11 cellular contexts compared by ENCODE assay signal in the genomic region with DNA sequence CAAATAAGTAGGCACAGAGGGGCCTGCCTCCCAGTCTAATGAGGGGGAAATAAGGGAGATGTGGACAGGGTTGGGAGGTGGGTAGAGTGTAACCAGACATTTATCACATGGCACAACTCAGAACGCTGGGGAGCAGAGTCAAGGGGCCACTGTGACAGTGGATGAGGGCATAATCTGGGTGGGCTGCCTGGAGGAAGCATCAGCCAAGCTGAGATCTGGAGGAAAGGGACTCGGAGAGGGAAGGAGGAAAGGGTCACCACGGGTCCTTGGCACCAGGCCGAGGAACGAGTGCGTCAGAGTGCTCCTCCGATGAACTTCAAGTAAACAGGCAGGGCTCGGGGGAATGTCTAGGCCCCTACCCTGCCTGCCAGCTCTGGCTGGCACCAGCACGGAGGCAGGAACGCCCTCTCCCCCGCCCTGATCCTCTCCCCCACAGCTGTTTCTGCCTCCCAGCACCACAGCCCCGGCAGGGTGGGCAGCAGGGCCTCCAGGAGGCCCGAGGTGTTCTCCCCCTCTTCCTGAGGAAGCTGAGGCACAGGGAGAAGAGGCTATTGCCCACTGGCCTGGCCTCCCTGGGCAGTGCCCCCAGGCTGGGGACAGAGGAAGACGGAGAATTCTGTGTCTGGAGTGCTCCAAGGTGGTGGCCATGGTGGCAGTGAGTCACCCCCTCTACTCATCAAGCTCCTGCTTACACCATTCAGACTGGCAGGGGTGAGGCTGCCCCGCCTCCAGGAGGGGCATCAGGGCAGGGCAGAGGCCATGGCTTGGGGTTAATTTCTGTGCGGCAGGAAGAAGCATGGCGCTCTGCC. TPM values are rescaled to one million over a fixed set of nuclear protein-coding genes. Genes with fewer than 3 reads are reported as not detected.
DNase-seq lines count a peak whose midpoint lies in the region; ATAC-seq, FAIRE-seq and TF ChIP-seq lines count a peak whose summit lies in the region.
"Had no signal": no experiment of that assay in that cellular context is flagged by ENCODE, and none has a peak within 500 bp of the region (broad histone marks: within the 10 kb centered on the region; RNA-seq: fewer than 3 reads in every experiment).

No MANE protein-coding gene starts in this region.

- no peaks in the 10 kb centered on the region for H3K36me3 ChIP-seq in kidney (ENCODE audit: control insufficient read depth in 1 of 2, insufficient read depth in 2 of 2, low read length in 2 of 2)
- no peaks in the 10 kb centered on the region for H3K36me3 ChIP-seq in upper lobe of right lung
- H3K36me3 ChIP-seq: WERI-Rb-1 had no signal

- H3K27ac ChIP-seq in kidney (ENCODE audit: low read depth in 2 of 2, low read length in 2 of 2) (peak overlapping the region; percentile 58 to 87), upper lobe of right lung (peak overlapping the region; percentile 91)
- H3K27ac ChIP-seq: C4-2B, WERI-Rb-1 had no signal

- POLR2A ChIA-PET in activated CD4-positive, alpha-beta T cell treated with anti-CD3 and anti-CD28 coated beads for 36 hours (lab: Charles Lee) = interaction anchor here (0.6 kb wide), 1 partner anchor 13 kb away, joined by 3 read pairs; no protein-coding TSS in a partner anchor

- H3K4me1 Mint-ChIP-seq in activated CD4-positive, alpha-beta T cell treated with anti-CD3 and anti-CD28 coated beads for 36 hours = no peaks in the 10 kb centered on the region
- no peaks in the 10 kb centered on the region for H3K4me1 Mint-ChIP-seq in activated T-helper 17 cell treated with anti-CD3 and anti-CD28 coated beads, Interleukin-2, amount 50 U/mL, for 72 hours

- H3K36me3 Mint-ChIP-seq in activated CD4-positive, alpha-beta T cell treated with anti-CD3 and anti-CD28 coated beads for 36 hours (ENCODE audit: low read depth) = no peaks in the 10 kb centered on the region
- H3K36me3 Mint-ChIP-seq in activated T-helper 17 cell treated with anti-CD3 and anti-CD28 coated beads, Interleukin-2, amount 50 U/mL, for 72 hours (ENCODE audit: low read depth) = no peaks in the 10 kb centered on the region

- no peak overlapping the region for H3K4me3 Mint-ChIP-seq in activated CD4-positive, alpha-beta T cell treated with anti-CD3 and anti-CD28 coated beads for 36 hours
- no peak overlapping the region for H3K4me3 Mint-ChIP-seq in activated T-helper 17 cell treated with anti-CD3 and anti-CD28 coated beads, Interleukin-2, amount 50 U/mL, for 72 hours
- H3K4me3 Mint-ChIP-seq: stimulated activated naive CD8-positive, alpha-beta T cell treated with anti-CD3 and anti-CD28 coated beads, Interleukin-15, Interleukin-2, amounts not matched to agents 100 ng/mL and 50 ng/mL, for 24 hours had no signal

- H3K27ac Mint-ChIP-seq in activated CD4-positive, alpha-beta T cell treated with anti-CD3 and anti-CD28 coated beads for 36 hours = no peak overlapping the region
- H3K27ac Mint-ChIP-seq in activated T-helper 17 cell treated with anti-CD3 and anti-CD28 coated beads, Interleukin-2, amount 50 U/mL, for 72 hours = no peak overlapping the region
- H3K27ac Mint-ChIP-seq: stimulated activated naive CD8-positive, alpha-beta T cell treated with anti-CD3 and anti-CD28 coated beads, Interleukin-15, Interleukin-2, amounts not matched to agents 100 ng/mL and 50 ng/mL, for 24 hours had no signal

- H3K9me3 Mint-ChIP-seq in activated CD4-positive, alpha-beta T cell treated with anti-CD3 and anti-CD28 coated beads for 36 hours (ENCODE audit: low read depth) = no peaks in the 10 kb centered on the region
- H3K9me3 Mint-ChIP-seq in activated T-helper 17 cell treated with anti-CD3 and anti-CD28 coated beads, Interleukin-2, amount 50 U/mL, for 72 hours = no peaks in the 10 kb centered on the region
- H3K9me3 Mint-ChIP-seq: stimulated activated naive CD8-positive, alpha-beta T cell treated with anti-CD3 and anti-CD28 coated beads, Interleukin-15, Interleukin-2, amounts not matched to agents 100 ng/mL and 50 ng/mL, for 24 hours had no signal

- intact Hi-C loops in activated CD4-positive, alpha-beta T cell treated with anti-CD3 and anti-CD28 coated beads for 36 hours (cut with DNase I, micrococcal nuclease) = no loop called here
- intact Hi-C loops in kidney (cut with DNase I) (no loop called here), upper lobe of right lung (cut with DNase I) (no loop called here)

- H3K9me3 ChIP-seq in kidney (ENCODE audit: control insufficient read depth in 1 of 2, low read length in 2 of 2) = no peaks in the 10 kb centered on the region
- no peaks in the 10 kb centered on the region for H3K9me3 ChIP-seq in upper lobe of right lung

- TF ChIP-seq CTCF in kidney (IDR thresholded peaks at IDR 0.05; ENCODE audit: borderline replicate concordance, extremely low read depth, insufficient read depth) (no peak), upper lobe of right lung (IDR thresholded peaks at IDR 0.05) (no peak)

- H3K4me1 ChIP-seq in kidney (ENCODE audit: control insufficient read depth in 1 of 2, insufficient read depth in 1 of 2, low read depth in 1 of 2, low read length in 2 of 2) (peaks cover 18 to 38% of the 10 kb centered on the region in 2 donors), upper lobe of right lung (peaks cover 54% of the 10 kb centered on the region)

- no peak for FAIRE-seq in kidney (lab: Jason Lieb, UNC)

- H3K9ac ChIP-seq in kidney (ENCODE audit: low read length in 2 of 2) = peak overlapping the region in 1 of 2 donors; percentile 31

- no peak overlapping the region for H3K4me3 ChIP-seq in kidney (ENCODE audit: low read length in 2 of 2)
- H3K4me3 ChIP-seq in upper lobe of right lung = no peak overlapping the region

- no peaks in the 10 kb centered on the region for H3K27me3 Mint-ChIP-seq in activated CD4-positive, alpha-beta T cell treated with anti-CD3 and anti-CD28 coated beads for 36 hours
- no peaks in the 10 kb centered on the region for H3K27me3 Mint-ChIP-seq in activated T-helper 17 cell treated with anti-CD3 and anti-CD28 coated beads, Interleukin-2, amount 50 U/mL, for 72 hours
- H3K27me3 Mint-ChIP-seq: stimulated activated naive CD8-positive, alpha-beta T cell treated with anti-CD3 and anti-CD28 coated beads, Interleukin-15, Interleukin-2, amounts not matched to agents 100 ng/mL and 50 ng/mL, for 24 hours had no signal

- no peaks in the 10 kb centered on the region for H3K27me3 ChIP-seq in upper lobe of right lung

- peak; percentile 84 for ATAC-seq in activated CD4-positive, alpha-beta T cell treated with anti-CD3 and anti-CD28 coated beads for 36 hours
- ATAC-seq in activated T-helper 17 cell treated with anti-CD3 and anti-CD28 coated beads, Interleukin-2, amount 50 U/mL, for 72 hours (replicated peaks) = peak; percentile 50
- peak; percentile 50 for ATAC-seq in upper lobe of right lung
- ATAC-seq in GM21515 (IDR thresholded peaks at IDR 0.05; ENCODE audit: unreplicated experiment) = no peak
- ATAC-seq in HG03460 (IDR thresholded peaks at IDR 0.05; ENCODE audit: unreplicated experiment) = no peak

- peak; percentile 40 for DNase-seq in activated CD4-positive, alpha-beta T cell treated with anti-CD3 and anti-CD28 coated beads for 36 hours
- no peak for DNase-seq in activated CD4-positive, alpha-beta T cell treated with anti-CD3 and anti-CD28 coated beads for 1 hour
- DNase-seq in kidney (peak; percentile 94), upper lobe of right lung (peak; percentile 92), NCI-H1694 treated with DMSO at 0.1 percent for 48 hours (lab: John Stamatoyannopoulos, UW) (no peak)
- DNase-seq: WERI-Rb-1 had no signal

- CTCF ChIA-PET in activated CD4-positive, alpha-beta T cell treated with anti-CD3 and anti-CD28 coated beads for 36 hours (lab: Charles Lee) = no interaction called here

RNA-seq across cellular contexts. Expression of gene ALDH3B1, which starts 4.2 kb away (rescaled TPM):
- not detected for total RNA-seq in activated CD4-positive, alpha-beta T cell treated with anti-CD3 and anti-CD28 coated beads for 36 hours
- under 1 TPM in 1 of 2 donors, not detected in 1; 0.08 TPM for total RNA-seq in activated T-helper 17 cell treated with anti-CD3 and anti-CD28 coated beads, Interleukin-2, amount 50 U/mL, for 72 hours
- total RNA-seq in kidney = 42.7 TPM
- polyA plus RNA-seq in kidney (ENCODE audit: insufficient read depth, low read depth, low replicate concordance) = 20.9 TPM
- total RNA-seq in upper lobe of right lung = 95.9 TPM

RNA-seq across cellular contexts. Expression of gene UNC93B1, which starts 10.5 kb away (rescaled TPM):
- total RNA-seq in activated CD4-positive, alpha-beta T cell treated with anti-CD3 and anti-CD28 coated beads for 36 hours = 10 to 100 TPM; 16.3 to 16.7 TPM
- total RNA-seq in activated T-helper 17 cell treated with anti-CD3 and anti-CD28 coated beads, Interleukin-2, amount 50 U/mL, for 72 hours = 10 to 100 TPM; 13.1 to 14.8 TPM
- total RNA-seq in kidney (67.9 TPM), upper lobe of right lung (79.5 TPM)
- 21.3 TPM for polyA plus RNA-seq in kidney (ENCODE audit: insufficient read depth, low read depth, low replicate concordance)

RNA-seq across cellular contexts. Expression of gene NDUFS8, which starts 16.1 kb away (rescaled TPM):
- 100 to 1,000 TPM; 108 to 113 TPM for total RNA-seq in activated CD4-positive, alpha-beta T cell treated with anti-CD3 and anti-CD28 coated beads for 36 hours
- total RNA-seq in activated T-helper 17 cell treated with anti-CD3 and anti-CD28 coated beads, Interleukin-2, amount 50 U/mL, for 72 hours = 100 to 1,000 TPM in 1 of 2 donors, 10 to 100 TPM in 1; 75.0 to 131 TPM
- 144 TPM for total RNA-seq in kidney
- 472 TPM for polyA plus RNA-seq in kidney (ENCODE audit: insufficient read depth, low read depth, low replicate concordance)
- 118 TPM for total RNA-seq in upper lobe of right lung

RNA-seq across cellular contexts. Expression of gene TCIRG1, which starts 24.5 kb away (rescaled TPM):
- total RNA-seq in activated CD4-positive, alpha-beta T cell treated with anti-CD3 and anti-CD28 coated beads for 36 hours = 100 to 1,000 TPM; 117 to 151 TPM
- total RNA-seq in activated T-helper 17 cell treated with anti-CD3 and anti-CD28 coated beads, Interleukin-2, amount 50 U/mL, for 72 hours = 100 to 1,000 TPM; 217 to 244 TPM
- total RNA-seq in kidney (97.1 TPM), upper lobe of right lung (216 TPM)
- polyA plus RNA-seq in kidney (ENCODE audit: insufficient read depth, low read depth, low replicate concordance) = 36.3 TPM

Comparison
In these comparisons a context has a peak if more than half of its experiments do, and no peak if none do; other contexts are left out.
1. DNase-seq: peak in activated CD4-positive, alpha-beta T cell treated with anti-CD3 and anti-CD28 coated beads for 36 hours (single experiment), kidney (single experiment) and upper lobe of right lung (single experiment); none in activated CD4-positive, alpha-beta T cell treated with anti-CD3 and anti-CD28 coated beads for 1 hour (single experiment) and NCI-H1694 treated with DMSO at 0.1 percent for 48 hours (single experiment).
2. ATAC-seq: peak in activated CD4-positive, alpha-beta T cell treated with anti-CD3 and anti-CD28 coated beads for 36 hours (single experiment), activated T-helper 17 cell treated with anti-CD3 and anti-CD28 coated beads, Interleukin-2, amount 50 U/mL, for 72 hours (single experiment) and upper lobe of right lung (single experiment); none in GM21515 (single experiment) and HG03460 (single experiment).
3. RNA of gene ALDH3B1, which starts 4.2 kb away (total RNA-seq): 95.9 TPM in upper lobe of right lung (single experiment) and 42.7 TPM in kidney (single experiment); not detected in activated CD4-positive, alpha-beta T cell treated with anti-CD3 and anti-CD28 coated beads for 36 hours and 0.08 TPM in activated T-helper 17 cell treated with anti-CD3 and anti-CD28 coated beads, Interleukin-2, amount 50 U/mL, for 72 hours; every median in the first group is over 10 times any median in the second.